Comparison of ENCODE assay signal across 1 cellular context in the genomic region with DNA sequence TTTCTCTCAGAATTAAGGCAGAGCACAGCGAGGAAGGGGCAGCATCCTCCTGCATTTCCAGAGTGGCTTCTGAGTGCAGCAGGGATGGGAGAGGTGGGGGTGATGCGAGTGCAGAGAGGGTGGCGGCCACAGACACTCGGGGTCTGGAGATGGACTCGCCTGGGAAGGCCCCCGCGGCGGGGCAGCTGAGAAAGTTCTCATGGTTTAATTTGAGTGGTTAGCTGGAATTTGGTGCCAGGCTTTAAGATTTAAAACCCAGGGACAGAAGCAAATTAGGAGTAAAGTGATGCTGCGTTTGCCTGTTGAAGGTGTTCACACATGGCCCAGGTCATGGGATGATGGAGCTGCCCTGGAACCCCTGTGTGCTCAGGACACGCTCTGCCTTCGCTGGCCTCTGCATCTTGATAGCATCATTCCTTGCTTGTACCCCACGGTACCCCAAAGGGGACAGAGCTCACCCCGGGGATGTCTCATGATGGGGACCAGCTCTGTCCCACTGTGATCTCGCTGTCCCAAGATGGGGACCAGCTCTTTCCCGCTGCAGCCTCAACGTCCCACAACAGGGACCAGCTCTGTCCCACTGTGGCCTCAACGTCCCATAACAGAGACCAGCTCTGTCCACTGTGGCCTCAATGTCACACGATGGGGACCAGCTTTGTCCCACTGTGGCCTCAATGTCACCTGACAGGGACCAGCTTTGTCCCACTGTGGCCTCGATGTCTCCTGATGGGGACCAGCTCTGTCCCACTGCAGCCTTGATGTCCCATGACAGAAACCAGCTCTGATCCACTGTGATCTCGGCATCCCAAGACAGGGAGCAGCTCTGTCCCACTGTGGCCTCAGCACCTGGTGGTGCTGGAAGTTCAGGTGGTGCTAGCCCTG.
TF ChIP-seq lines count a peak whose summit lies in the region.

No MANE protein-coding gene starts in this region.

TF ChIP-seq in WTC11, 78 proteins besides CTCF, POLR2A, EP300 and RAD21:
- TF ChIP-seq GRHL2 (CRISPR knock-in tag; IDR thresholded peaks at IDR 0.05; ENCODE audit: insufficient replicate concordance, severe bottlenecking) (no peak), AFF4 (CRISPR knock-in tag; IDR thresholded peaks at IDR 0.05; ENCODE audit: borderline replicate concordance) (no peak), ZNF425 (CRISPR knock-in tag; conservative IDR thresholded peaks at IDR 0.05) (no peak), TCF7 (CRISPR knock-in tag; IDR thresholded peaks at IDR 0.05; ENCODE audit: low read depth) (no peak), ZNF232 (CRISPR knock-in tag; IDR thresholded peaks at IDR 0.05) (no peak), ESRRA (CRISPR knock-in tag; IDR thresholded peaks at IDR 0.05; ENCODE audit: borderline replicate concordance) (no peak), GABPB1 (CRISPR knock-in tag; IDR thresholded peaks at IDR 0.05) (no peak), ZNF416 (CRISPR knock-in tag; IDR thresholded peaks at IDR 0.05) (no peak)
- TF ChIP-seq, protein P1, sequence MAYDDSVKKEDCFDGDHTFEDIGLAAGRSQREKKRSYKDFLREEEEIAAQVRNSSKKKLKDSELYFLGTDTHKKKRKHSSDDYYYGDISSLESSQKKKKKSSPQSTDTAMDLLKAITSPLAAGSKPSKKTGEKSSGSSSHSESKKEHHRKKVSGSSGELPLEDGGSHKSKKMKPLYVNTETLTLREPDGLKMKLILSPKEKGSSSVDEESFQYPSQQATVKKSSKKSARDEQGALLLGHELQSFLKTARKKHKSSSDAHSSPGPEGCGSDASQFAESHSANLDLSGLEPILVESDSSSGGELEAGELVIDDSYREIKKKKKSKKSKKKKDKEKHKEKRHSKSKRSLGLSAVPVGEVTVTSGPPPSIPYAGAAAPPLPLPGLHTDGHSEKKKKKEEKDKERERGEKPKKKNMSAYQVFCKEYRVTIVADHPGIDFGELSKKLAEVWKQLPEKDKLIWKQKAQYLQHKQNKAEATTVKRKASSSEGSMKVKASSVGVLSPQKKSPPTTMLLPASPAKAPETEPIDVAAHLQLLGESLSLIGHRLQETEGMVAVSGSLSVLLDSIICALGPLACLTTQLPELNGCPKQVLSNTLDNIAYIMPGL (CRISPR knock-in tag; IDR thresholded peaks at IDR 0.05): no peak
